In genomic region chr19:2166741-2167738, GRCh38 we compare ENCODE assay signal across 8 cellular contexts. TPM values are rescaled to one million over a fixed set of nuclear protein-coding genes. Genes with fewer than 3 reads are reported as not detected.
DNase-seq lines count a peak whose midpoint lies in the region; ATAC-seq and TF ChIP-seq lines count a peak whose summit lies in the region.

No MANE protein-coding gene starts in this region.

- H3K4me1 ChIP-seq in suprapubic skin, result peaks cover 77% of the 10 kb centered on the region
- peaks cover 17% of the 10 kb centered on the region for H3K4me1 ChIP-seq in foreskin keratinocyte

- peak in 1 of 2 donors; percentile 25 for TF ChIP-seq POLR2A in suprapubic skin (IDR thresholded peaks at IDR 0.05)

- H3K4me1 Mint-ChIP-seq in CD14-positive monocyte, result peaks cover 69% of the 10 kb centered on the region

- intact Hi-C loops in CD14-positive monocyte (cut with micrococcal nuclease), result loop anchor here in 1 of 2 donors (5.0 kb wide), 1 partner anchor 75 kb away; no protein-coding TSS in a partner anchor

- no peaks in the 10 kb centered on the region for H3K36me3 ChIP-seq in suprapubic skin

- H3K27me3 ChIP-seq in layer of hippocampus (ENCODE audit: control insufficient read depth, insufficient read depth, low read length) (no peaks in the 10 kb centered on the region), suprapubic skin (no peaks in the 10 kb centered on the region), foreskin keratinocyte (no peaks in the 10 kb centered on the region)

- TF ChIP-seq EP300 in Ishikawa (IDR thresholded peaks at IDR 0.05; ENCODE audit: borderline replicate concordance), result no peak
- no peak for TF ChIP-seq EP300 in suprapubic skin (IDR thresholded peaks at IDR 0.05)

- H3K27me3 Mint-ChIP-seq in CD14-positive monocyte (ENCODE audit: low read depth in 3 of 3), result peaks cover 0 to 3% (median 0%) of the 10 kb centered on the region in 3 donors

- ATAC-seq in GM19463 (IDR thresholded peaks at IDR 0.05; ENCODE audit: unreplicated experiment) (no peak), foreskin keratinocyte (no peak)

- DNase-seq in CD14-positive monocyte (ENCODE audit: low spot score) (no peak), amniotic stem cell (lab: John Stamatoyannopoulos, UW) (peak; percentile 29), suprapubic skin (ENCODE audit: low spot score in 2 of 2) (peak; percentile 87 to 93), foreskin keratinocyte (no peak), DMS153 treated with DMSO at 0.1 percent for 48 hours (lab: John Stamatoyannopoulos, UW; ENCODE audit: unreplicated experiment) (no peak)

- peak overlapping the region; percentile 46 to 75 for H3K4me3 Mint-ChIP-seq in CD14-positive monocyte

- peak overlapping the region; percentile 99 to 100 (median 100) for H3K27ac Mint-ChIP-seq in CD14-positive monocyte

- no peak for TF ChIP-seq CTCF in CD14-positive monocyte (IDR thresholded peaks at IDR 0.05)
- TF ChIP-seq CTCF in suprapubic skin (IDR thresholded peaks at IDR 0.05), result no peak
- no peak for TF ChIP-seq CTCF in foreskin keratinocyte (conservative IDR thresholded peaks at IDR 0.05)

- WGBS in suprapubic skin, result 44% methylated on average over 33 of the region's 35 CpGs

- peak overlapping the region; percentile 38 for H3K27ac ChIP-seq in layer of hippocampus (ENCODE audit: low read depth, low read length)
- peak overlapping the region; percentile 94 for H3K27ac ChIP-seq in suprapubic skin
- no peak overlapping the region for H3K27ac ChIP-seq in foreskin keratinocyte

- no peaks in the 10 kb centered on the region for H3K9me3 ChIP-seq in suprapubic skin

- TF ChIP-seq RAD21 in Ishikawa (IDR thresholded peaks at IDR 0.05; ENCODE audit: low read depth), result no peak

- H3K36me3 Mint-ChIP-seq in CD14-positive monocyte, result peaks cover 13 to 18% of the 10 kb centered on the region in 2 donors

- H3K4me3 ChIP-seq in suprapubic skin, result peak overlapping the region; percentile 1

- peaks cover 0 to 2% (median 0%) of the 10 kb centered on the region in 7 donors for H3K9me3 Mint-ChIP-seq in CD14-positive monocyte

TF ChIP-seq in Ishikawa, 13 proteins besides CTCF, POLR2A, EP300 and RAD21:
- TF ChIP-seq ZBTB7A (IDR thresholded peaks at IDR 0.05; ENCODE audit: low read depth) (0 out of 2 replicates have a peak, but pooled peaks have one; percentile 26), MAX (IDR thresholded peaks at IDR 0.05) (peak; percentile 64), CEBPB (IDR thresholded peaks at IDR 0.05) (no peak), TCF12 (IDR thresholded peaks at IDR 0.05; ENCODE audit: low read depth) (peak; percentile 26; the same call in 1 of the 2 replicates), NFIC (IDR thresholded peaks at IDR 0.05) (peak; percentile 57; the same call in 1 of the 2 replicates), EGR1 (IDR thresholded peaks at IDR 0.05) (no peak)

RNA-seq across cellular contexts. Expression of gene DOT1L, which starts 3.3 kb away (rescaled TPM):
- polyA plus RNA-seq in CD14-positive monocyte, result under 1 TPM; 0.32 to 0.75 TPM
- total RNA-seq in suprapubic skin, result 10 to 100 TPM; 21.6 to 36.8 (median 25.7) TPM
- 8.4 and 10.7 TPM in 2 replicates for total RNA-seq in foreskin keratinocyte
- polyA plus RNA-seq in foreskin keratinocyte, result 4.9 and 5.6 TPM in 2 replicates

RNA-seq across cellular contexts. Expression of gene AP3D1, which starts 15.7 kb away (rescaled TPM):
- polyA plus RNA-seq in CD14-positive monocyte, result 10 to 100 TPM in 1 of 2 donors, 1 to 10 TPM in 1; 9.6 to 12.4 TPM
- 10 to 100 TPM; 65.4 to 99.4 (median 85.4) TPM for total RNA-seq in suprapubic skin
- 123 and 138 TPM in 2 replicates for total RNA-seq in foreskin keratinocyte
- 78.5 and 81.7 TPM in 2 replicates for polyA plus RNA-seq in foreskin keratinocyte

Comparison
In these comparisons a context has a peak if more than half of its experiments do, and no peak if none do; other contexts are left out.
1. DNase-seq: peak in amniotic stem cell (single experiment) and suprapubic skin (2 of 2); none in CD14-positive monocyte (single experiment), foreskin keratinocyte (0 of 2) and DMS153 treated with DMSO at 0.1 percent for 48 hours (single experiment).